23 cellular contexts compared by ENCODE assay signal in genomic region chr1:53535846-53536245, GRCh38.
DNase-seq lines count a peak whose midpoint lies in the region; ATAC-seq, FAIRE-seq and TF ChIP-seq lines count a peak whose summit lies in the region.
"Had no signal": no experiment of that assay in that cellular context is flagged by ENCODE, and none has a peak within 500 bp of the region (broad histone marks: within the 10 kb centered on the region; RNA-seq: fewer than 3 reads in every experiment).

No MANE protein-coding gene starts in this region.

- ATAC-seq in HG02885 (IDR thresholded peaks at IDR 0.05; ENCODE audit: poor library complexity, unreplicated experiment) (no peak), GM19328 (IDR thresholded peaks at IDR 0.05; ENCODE audit: unreplicated experiment) (no peak), GM18867 (IDR thresholded peaks at IDR 0.05; ENCODE audit: unreplicated experiment) (no peak)
- ATAC-seq: activated CD4-positive, alpha-beta T cell treated with anti-CD3 and anti-CD28 coated beads for 36 hours; effector memory CD8-positive, alpha-beta T cell; stimulated activated effector memory CD8-positive, alpha-beta T cell treated with anti-CD3 and anti-CD28 coated beads, Interleukin-12 subunit alpha, Interleukin-12 subunit beta, amount 100 ng/mL, for 72 hours had no signal

- H2AFZ ChIP-seq in osteoblast (ENCODE audit: low read length) = no peak overlapping the region

- H3K4me3 ChIP-seq in bronchial epithelial cell (ENCODE audit: low read depth, low read length) = no peak overlapping the region
- H3K4me3 ChIP-seq in osteoblast (ENCODE audit: insufficient read depth, low read length) = no peak overlapping the region
- H3K4me3 ChIP-seq: colonic mucosa, esophagus muscularis mucosa, HAP-1, skin epidermis, vagina had no signal

- no peaks in the 10 kb centered on the region for H3K9me3 ChIP-seq in osteoblast (ENCODE audit: low read depth, low read length)
- H3K9me3 ChIP-seq: colonic mucosa, esophagus muscularis mucosa, HAP-1, vagina had no signal

- peaks cover 9% of the 10 kb centered on the region for H3K4me1 ChIP-seq in osteoblast (ENCODE audit: insufficient read depth, low read length)
- H3K4me1 ChIP-seq: colonic mucosa, esophagus muscularis mucosa, HAP-1, vagina had no signal

- H3K27ac ChIP-seq in osteoblast (ENCODE audit: low read depth, low read length) = no peak overlapping the region
- H3K27ac ChIP-seq: colonic mucosa, esophagus muscularis mucosa, skin epidermis, vagina had no signal

- peak; percentile 36 for FAIRE-seq in bronchial epithelial cell (lab: Jason Lieb, UNC)
- FAIRE-seq: GM18507, TTC549 had no signal

- DNase-seq in HS-5 (ENCODE audit: low read depth) (peak; percentile 8), NCI-H69 (lab: John Stamatoyannopoulos, UW) (peak; percentile 71), bronchial epithelial cell (ENCODE audit: low read depth) (no peak), osteoblast (ENCODE audit: insufficient read length, low spot score, missing footprints) (peak; percentile 83)
- DNase-seq: activated CD4-positive, alpha-beta T cell treated with anti-CD3 and anti-CD28 coated beads for 36 hours; colonic mucosa; effector memory CD8-positive, alpha-beta T cell; GDM1; NCI-H1092 treated with DMSO at 0.1 percent for 48 hours; NCI-H2107; NCI-H526; Right ventricle myocardium superior; stimulated activated CD4-positive, alpha-beta T cell treated with anti-CD3 and anti-CD28 coated beads, Interleukin-2, amount 100 ng/mL, for 24 hours had no signal

- H3K4me2 ChIP-seq in osteoblast (ENCODE audit: insufficient read depth, low read length) = no peak overlapping the region

- H4K20me1 ChIP-seq in osteoblast (ENCODE audit: insufficient read depth, low read length) = peaks cover 33% of the 10 kb centered on the region

- H3K27me3 ChIP-seq in bronchial epithelial cell (ENCODE audit: control insufficient read depth, insufficient read depth, low read length) = peaks cover 6% of the 10 kb centered on the region
- H3K27me3 ChIP-seq in osteoblast (ENCODE audit: insufficient read depth, low read length) = no peaks in the 10 kb centered on the region
- H3K27me3 ChIP-seq: colonic mucosa, vagina had no signal

- H3K36me3 ChIP-seq in bronchial epithelial cell (ENCODE audit: control insufficient read depth, insufficient read depth, low read length) = no peaks in the 10 kb centered on the region
- H3K36me3 ChIP-seq in osteoblast (ENCODE audit: insufficient read depth, low read length) = no peaks in the 10 kb centered on the region
- H3K36me3 ChIP-seq: colonic mucosa, esophagus muscularis mucosa, HAP-1, vagina had no signal

- TF ChIP-seq CTCF in bronchial epithelial cell (IDR thresholded peaks at IDR 0.05; ENCODE audit: insufficient read depth, low read length, severe bottlenecking) = no peak
- TF ChIP-seq CTCF in osteoblast (IDR thresholded peaks at IDR 0.05; ENCODE audit: extremely low read depth, low read depth, low read length) = no peak

- no peaks in the 10 kb centered on the region for H3K79me2 ChIP-seq in osteoblast (ENCODE audit: insufficient read depth, low read length)
